Comparison of ENCODE assay signal across 1 cellular context in genomic region chr1:183983371-183984105, GRCh38.
TF ChIP-seq lines count a peak whose summit lies in the region.

No MANE protein-coding gene starts in this region.

TF ChIP-seq in H1, 55 proteins besides CTCF, POLR2A, EP300 and RAD21:
- no peak for TF ChIP-seq MAX (IDR thresholded peaks at IDR 0.05)
